Comparison of ENCODE assay signal across 26 cellular contexts in genomic region chr2:151713291-151713903, GRCh38.
"Had no signal": no experiment of that assay in that cellular context is flagged by ENCODE, and none has a peak within 500 bp of the region (broad histone marks: within the 10 kb centered on the region; RNA-seq: fewer than 3 reads in every experiment).

No MANE protein-coding gene starts in this region.

- H3K9me3 ChIP-seq: neutrophil, sigmoid colon, stomach, thyroid gland, upper lobe of right lung had no signal

- H3K4me1 Mint-ChIP-seq: activated T-helper 17 cell treated with anti-CD3 and anti-CD28 coated beads, Interleukin-2, amount 50 U/mL, for 72 hours had no signal

- FAIRE-seq: astrocyte, endothelial cell of umbilical vein, keratinocyte, small intestine had no signal

- H3K27me3 ChIP-seq: brain microvascular endothelial cell, neutrophil, sigmoid colon, stomach, thyroid gland, upper lobe of right lung had no signal

- H3K36me3 Mint-ChIP-seq: stimulated activated memory B cell treated with anti-CD40 and anti-IgM and Interleukin-4, amounts not matched to agents 10 μg/mL and 1 μg/mL and 100 μg/mL, for 72 hours had no signal

- H3K4me3 Mint-ChIP-seq: activated B cell treated with CpG ODN at 0.5 μM for 24 hours; activated CD8-positive, alpha-beta T cell treated with anti-CD3 and anti-CD28 coated beads for 36 hours; activated T-cell treated with anti-CD3 and anti-CD28 coated beads, Interleukin-2, amount 50 U/mL, for 4 hours; activated T-helper 17 cell treated with anti-CD3 and anti-CD28 coated beads, Interleukin-2, amount 50 U/mL, for 72 hours; nephron progenitor cell; stimulated activated memory B cell treated with anti-CD40 and anti-IgM and Interleukin-4, amounts not matched to agents 10 μg/mL and 1 μg/mL and 100 μg/mL, for 72 hours had no signal

- H3K4me3 ChIP-seq: sigmoid colon, stomach, thyroid gland, upper lobe of right lung had no signal

- H3K27ac Mint-ChIP-seq: activated B cell treated with CpG ODN at 0.5 μM for 24 hours; activated CD8-positive, alpha-beta T cell treated with anti-CD3 and anti-CD28 coated beads for 36 hours; activated T-helper 17 cell treated with anti-CD3 and anti-CD28 coated beads, Interleukin-2, amount 50 U/mL, for 72 hours; nephron progenitor cell; stimulated activated memory B cell treated with anti-CD40 and anti-IgM and Interleukin-4, amounts not matched to agents 10 μg/mL and 1 μg/mL and 100 μg/mL, for 72 hours had no signal

- H3K4me1 ChIP-seq: sigmoid colon, stomach, thyroid gland, upper lobe of right lung had no signal

- ATAC-seq: activated CD8-positive, alpha-beta T cell treated with anti-CD3 and anti-CD28 coated beads for 36 hours; activated T-cell treated with anti-CD3 and anti-CD28 coated beads, Interleukin-2, amount 50 U/mL, for 4 hours; activated T-helper 17 cell treated with anti-CD3 and anti-CD28 coated beads, Interleukin-2, amount 50 U/mL, for 72 hours; left cardiac atrium; left ventricle myocardium superior; stimulated activated memory B cell treated with anti-CD40 and anti-IgM and Interleukin-4, amounts not matched to agents 10 μg/mL and 1 μg/mL and 100 μg/mL, for 72 hours; upper lobe of right lung had no signal

- H3K9me3 Mint-ChIP-seq: activated B cell treated with CpG ODN at 0.5 μM for 24 hours; activated CD8-positive, alpha-beta T cell treated with anti-CD3 and anti-CD28 coated beads for 36 hours; activated T-cell treated with anti-CD3 and anti-CD28 coated beads, Interleukin-2, amount 50 U/mL, for 4 hours; activated T-helper 17 cell treated with anti-CD3 and anti-CD28 coated beads, Interleukin-2, amount 50 U/mL, for 72 hours; nephron progenitor cell; stimulated activated memory B cell treated with anti-CD40 and anti-IgM and Interleukin-4, amounts not matched to agents 10 μg/mL and 1 μg/mL and 100 μg/mL, for 72 hours had no signal

- H3K27me3 Mint-ChIP-seq: activated B cell treated with CpG ODN at 0.5 μM for 24 hours; activated CD8-positive, alpha-beta T cell treated with anti-CD3 and anti-CD28 coated beads for 36 hours; activated T-helper 17 cell treated with anti-CD3 and anti-CD28 coated beads, Interleukin-2, amount 50 U/mL, for 72 hours; stimulated activated memory B cell treated with anti-CD40 and anti-IgM and Interleukin-4, amounts not matched to agents 10 μg/mL and 1 μg/mL and 100 μg/mL, for 72 hours had no signal

- H3K27ac ChIP-seq: brain microvascular endothelial cell, neutrophil, sigmoid colon, stomach, thyroid gland, upper lobe of right lung had no signal

- H3K36me3 ChIP-seq: brain microvascular endothelial cell, neutrophil, sigmoid colon, stomach, thyroid gland, upper lobe of right lung had no signal

- DNase-seq: activated B cell treated with CpG ODN at 0.5 μM for 24 hours; activated CD4-positive, alpha-beta T cell treated with anti-CD3 and anti-CD28 coated beads, Interleukin-2, amount 50 U/mL, for 1 hour; activated CD8-positive, alpha-beta T cell treated with anti-CD3 and anti-CD28 coated beads for 36 hours; activated gamma-delta T cell treated with Interleukin-2 at 50 U/mL for 16 hours; activated naive CD4-positive, alpha-beta T cell treated with anti-CD3 and anti-CD28 coated beads, Interleukin-2, amount 50 U/mL, for 16 hours; activated T-cell treated with anti-CD3 and anti-CD28 coated beads, Interleukin-2, amount 50 U/mL, for 4 hours; amniotic stem cell; brain microvascular endothelial cell; head of caudate nucleus; hippocampal formation; left cardiac atrium; left ventricle myocardium superior; nephron progenitor cell; sigmoid colon; small intestine; stimulated activated CD4-positive, alpha-beta T cell treated with anti-CD3 and anti-CD28 coated beads, Interleukin-4, amount 100 ng/mL, for 24 hours; stimulated activated CD8-positive, alpha-beta memory T cell treated with anti-CD3 and anti-CD28 coated beads, Interleukin-4, amount 100 ng/mL, for 48 hours; stomach; thyroid gland; upper lobe of right lung had no signal
